ENCODE assay signal across 9 cellular contexts in the genomic region with DNA sequence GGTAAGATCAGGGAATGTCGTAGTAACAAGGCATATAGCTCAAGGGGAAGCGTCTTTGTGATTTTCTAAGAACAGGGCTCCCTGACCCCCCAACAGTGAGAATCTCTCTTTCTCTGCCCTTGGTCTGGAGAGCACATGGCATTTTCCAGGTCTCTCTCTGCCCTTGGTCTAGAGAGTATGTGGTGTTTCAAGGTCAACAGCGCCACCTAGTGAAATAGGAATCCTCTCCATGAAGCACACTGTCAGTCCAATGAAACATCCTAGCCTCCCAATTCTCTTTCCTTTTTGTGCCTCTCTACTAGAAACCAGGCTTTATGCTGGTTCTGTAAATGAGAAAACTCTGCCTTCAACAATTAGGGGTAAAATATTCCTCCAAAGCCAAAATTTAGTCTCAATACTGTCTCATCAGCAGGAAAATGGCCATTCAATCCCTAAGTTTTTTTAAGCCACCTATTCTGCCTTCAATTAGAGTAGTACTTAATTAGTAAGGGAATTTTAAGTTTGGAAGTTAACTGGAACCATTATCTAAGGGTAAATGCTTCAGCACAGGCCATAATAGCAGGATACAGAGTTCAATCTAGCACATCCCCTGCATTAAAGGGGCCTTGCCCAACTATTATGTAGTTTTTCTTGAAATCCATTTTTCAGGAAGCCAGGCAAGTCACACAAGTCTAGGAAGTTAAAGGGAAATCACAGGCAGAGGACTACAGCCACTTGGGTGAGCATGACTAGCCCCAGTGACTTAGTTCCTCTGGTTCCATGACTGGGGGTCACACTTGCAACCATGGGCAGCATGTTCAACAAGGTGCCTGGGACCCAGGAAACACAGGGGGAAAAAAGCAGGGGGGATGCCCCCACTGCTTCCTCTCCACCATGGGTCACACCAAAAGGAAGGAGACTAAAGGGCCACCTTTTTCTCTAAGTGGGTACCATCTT. TPM values are rescaled to one million over a fixed set of nuclear protein-coding genes. Genes with fewer than 3 reads are reported as not detected.
A peak's percentile ranks its signal among the peaks of the same experiment; 100 is the strongest.
DNase-seq lines count a peak whose midpoint lies in the region; ATAC-seq and TF ChIP-seq lines count a peak whose summit lies in the region.
"Had no signal": no experiment of that assay in that cellular context is flagged by ENCODE, and none has a peak within 500 bp of the region (broad histone marks: within the 10 kb centered on the region; RNA-seq: fewer than 3 reads in every experiment).

No MANE protein-coding gene starts in this region.

- CTCF ChIA-PET in activated CD8-positive, alpha-beta memory T cell treated with anti-CD3 and anti-CD28 coated beads, Interleukin-2, amount 10 ng/mL, durations not matched to agents 7 days and 5 days (lab: Charles Lee) = interaction anchor here (1.1 to 2.2 kb wide), 3 partner anchors 11 to 13 kb away, joined by 4 to 7 read pairs (median 4); a partner anchor contains a TSS
- CTCF ChIA-PET in WTC11 (lab: Charles Lee) = interaction anchor here (1.2 to 1.6 kb wide), 2 partner anchors 17 to 33 kb away, joined by 3 read pairs; no protein-coding TSS in a partner anchor

- H3K4me1 Mint-ChIP-seq in activated CD8-positive, alpha-beta memory T cell treated with anti-CD3 and anti-CD28 coated beads, Interleukin-2, amount 10 ng/mL, durations not matched to agents 7 days and 5 days = no peaks in the 10 kb centered on the region
- peaks cover 2% of the 10 kb centered on the region for H3K4me1 Mint-ChIP-seq in WTC11

- H3K9me3 Mint-ChIP-seq in activated CD8-positive, alpha-beta memory T cell treated with anti-CD3 and anti-CD28 coated beads, Interleukin-2, amount 10 ng/mL, durations not matched to agents 7 days and 5 days (ENCODE audit: low read depth) = peaks cover 3% of the 10 kb centered on the region
- peaks cover 41% of the 10 kb centered on the region for H3K9me3 Mint-ChIP-seq in WTC11

- H3K4me3 ChIP-seq in fibroblast of villous mesenchyme (ENCODE audit: low read depth, low read length) (no peak overlapping the region), retinal pigment epithelial cell (ENCODE audit: low read length) (no peak overlapping the region)

- POLR2A ChIA-PET in WTC11 (lab: Charles Lee) = no interaction called here

- DNase-seq in activated CD8-positive, alpha-beta memory T cell treated with anti-CD3 and anti-CD28 coated beads, Interleukin-2, amount 10 ng/mL, durations not matched to agents 7 days and 5 days = peak; percentile 52
- DNase-seq in activated CD8-positive, alpha-beta memory T cell treated with anti-CD3 and anti-CD28 coated beads, Interleukin-2, amount 50 U/mL, for 4 hours = no peak
- DNase-seq in NCI-H2171 treated with DMSO at 0.1 percent for 48 hours (lab: John Stamatoyannopoulos, UW) (peak; percentile 53), WTC11 (ENCODE audit: low spot score) (peak; percentile 51), fibroblast of villous mesenchyme (ENCODE audit: low read depth) (peak; percentile 77), retinal pigment epithelial cell (ENCODE audit: low read depth) (no peak), putamen (ENCODE audit: low spot score) (no peak)

- ATAC-seq in activated CD8-positive, alpha-beta memory T cell treated with anti-CD3 and anti-CD28 coated beads, Interleukin-2, amount 10 ng/mL, durations not matched to agents 7 days and 5 days = no peak
- peak; percentile 99 for ATAC-seq in WTC11
- no peak for ATAC-seq in HG03196 (IDR thresholded peaks at IDR 0.05; ENCODE audit: unreplicated experiment)

- H3K36me3 Mint-ChIP-seq in activated CD8-positive, alpha-beta memory T cell treated with anti-CD3 and anti-CD28 coated beads, Interleukin-2, amount 10 ng/mL, durations not matched to agents 7 days and 5 days = peaks cover 43% of the 10 kb centered on the region
- H3K36me3 Mint-ChIP-seq in WTC11 = peaks cover 47% of the 10 kb centered on the region

- H3K4me3 Mint-ChIP-seq in activated CD8-positive, alpha-beta memory T cell treated with anti-CD3 and anti-CD28 coated beads, Interleukin-2, amount 10 ng/mL, durations not matched to agents 7 days and 5 days = no peak overlapping the region
- H3K4me3 Mint-ChIP-seq in WTC11 = no peak overlapping the region
- H3K4me3 Mint-ChIP-seq: dendritic cell treated with granulocyte-macrophage colony-stimulating factor and Interleukin-4, amounts not matched to agents 40 ng/mL and 50 ng/mL, for 4 days had no signal

- no peaks in the 10 kb centered on the region for H3K27me3 Mint-ChIP-seq in activated CD8-positive, alpha-beta memory T cell treated with anti-CD3 and anti-CD28 coated beads, Interleukin-2, amount 10 ng/mL, durations not matched to agents 7 days and 5 days
- H3K27me3 Mint-ChIP-seq in WTC11 (ENCODE audit: low read depth) = no peaks in the 10 kb centered on the region; the same call in 1 of the 2 replicates
- H3K27me3 Mint-ChIP-seq: dendritic cell treated with granulocyte-macrophage colony-stimulating factor and Interleukin-4, amounts not matched to agents 40 ng/mL and 50 ng/mL, for 4 days had no signal

- H3K27ac Mint-ChIP-seq in activated CD8-positive, alpha-beta memory T cell treated with anti-CD3 and anti-CD28 coated beads, Interleukin-2, amount 10 ng/mL, durations not matched to agents 7 days and 5 days = no peak overlapping the region
- H3K27ac Mint-ChIP-seq in WTC11 = no peak overlapping the region

- TF ChIP-seq CTCF in WTC11 (IDR thresholded peaks at IDR 0.05) (peak; percentile 66), fibroblast of villous mesenchyme (IDR thresholded peaks at IDR 0.05; ENCODE audit: insufficient read depth, low read depth, low read length) (peak; percentile 74), retinal pigment epithelial cell (conservative IDR thresholded peaks at IDR 0.05; ENCODE audit: low read depth, low read length) (peak; percentile 63)

TF ChIP-seq in WTC11, 78 proteins besides CTCF, POLR2A, EP300 and RAD21:
- TF ChIP-seq, protein P1, sequence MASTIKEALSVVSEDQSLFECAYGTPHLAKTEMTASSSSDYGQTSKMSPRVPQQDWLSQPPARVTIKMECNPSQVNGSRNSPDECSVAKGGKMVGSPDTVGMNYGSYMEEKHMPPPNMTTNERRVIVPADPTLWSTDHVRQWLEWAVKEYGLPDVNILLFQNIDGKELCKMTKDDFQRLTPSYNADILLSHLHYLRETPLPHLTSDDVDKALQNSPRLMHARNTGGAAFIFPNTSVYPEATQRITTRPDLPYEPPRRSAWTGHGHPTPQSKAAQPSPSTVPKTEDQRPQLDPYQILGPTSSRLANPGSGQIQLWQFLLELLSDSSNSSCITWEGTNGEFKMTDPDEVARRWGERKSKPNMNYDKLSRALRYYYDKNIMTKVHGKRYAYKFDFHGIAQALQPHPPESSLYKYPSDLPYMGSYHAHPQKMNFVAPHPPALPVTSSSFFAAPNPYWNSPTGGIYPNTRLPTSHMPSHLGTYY (CRISPR knock-in tag; IDR thresholded peaks at IDR 0.05) = no peak
- TF ChIP-seq, protein P2, sequence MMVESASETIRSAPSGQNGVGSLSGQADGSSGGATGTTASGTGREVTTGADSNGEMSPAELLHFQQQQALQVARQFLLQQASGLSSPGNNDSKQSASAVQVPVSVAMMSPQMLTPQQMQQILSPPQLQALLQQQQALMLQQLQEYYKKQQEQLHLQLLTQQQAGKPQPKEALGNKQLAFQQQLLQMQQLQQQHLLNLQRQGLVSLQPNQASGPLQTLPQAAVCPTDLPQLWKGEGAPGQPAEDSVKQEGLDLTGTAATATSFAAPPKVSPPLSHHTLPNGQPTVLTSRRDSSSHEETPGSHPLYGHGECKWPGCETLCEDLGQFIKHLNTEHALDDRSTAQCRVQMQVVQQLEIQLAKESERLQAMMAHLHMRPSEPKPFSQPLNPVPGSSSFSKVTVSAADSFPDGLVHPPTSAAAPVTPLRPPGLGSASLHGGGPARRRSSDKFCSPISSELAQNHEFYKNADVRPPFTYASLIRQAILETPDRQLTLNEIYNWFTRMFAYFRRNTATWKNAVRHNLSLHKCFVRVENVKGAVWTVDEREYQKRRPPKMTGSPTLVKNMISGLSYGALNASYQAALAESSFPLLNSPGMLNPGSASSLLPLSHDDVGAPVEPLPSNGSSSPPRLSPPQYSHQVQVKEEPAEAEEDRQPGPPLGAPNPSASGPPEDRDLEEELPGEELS (CRISPR knock-in tag; IDR thresholded peaks at IDR 0.05) = no peak
- TF ChIP-seq, protein P3, sequence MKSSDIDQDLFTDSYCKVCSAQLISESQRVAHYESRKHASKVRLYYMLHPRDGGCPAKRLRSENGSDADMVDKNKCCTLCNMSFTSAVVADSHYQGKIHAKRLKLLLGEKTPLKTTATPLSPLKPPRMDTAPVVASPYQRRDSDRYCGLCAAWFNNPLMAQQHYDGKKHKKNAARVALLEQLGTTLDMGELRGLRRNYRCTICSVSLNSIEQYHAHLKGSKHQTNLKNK (CRISPR knock-in tag; IDR thresholded peaks at IDR 0.05) = no peak
TF ChIP-seq in WTC11: peak in this region for 0.

RNA-seq across cellular contexts. Expression of a gene that starts 12.4 kb away (rescaled TPM):
- 10 to 100 TPM; 65.8 to 78.3 TPM for total RNA-seq in activated CD8-positive, alpha-beta memory T cell treated with anti-CD3 and anti-CD28 coated beads, Interleukin-2, amount 10 ng/mL, durations not matched to agents 7 days and 5 days
- total RNA-seq in WTC11 (2021) = 64.1 to 71.4 TPM (median 68.9 TPM) in 3 replicates
- total RNA-seq in fibroblast of villous mesenchyme = 31.5 and 31.9 TPM in 2 replicates

RNA-seq across cellular contexts. Expression of a gene that starts 39.0 kb away (rescaled TPM):
- 10 to 100 TPM; 15.2 to 22.3 TPM for total RNA-seq in activated CD8-positive, alpha-beta memory T cell treated with anti-CD3 and anti-CD28 coated beads, Interleukin-2, amount 10 ng/mL, durations not matched to agents 7 days and 5 days
- total RNA-seq in WTC11 (2021) = 28.7 to 32.5 TPM (median 32.1 TPM) in 3 replicates
- 11.7 and 24.5 TPM in 2 replicates for total RNA-seq in fibroblast of villous mesenchyme

RNA-seq across cellular contexts. Expression of a gene that starts 44.2 kb away (rescaled TPM):
- 1,000 to 10,000 TPM; 1,233 to 1,399 TPM for total RNA-seq in activated CD8-positive, alpha-beta memory T cell treated with anti-CD3 and anti-CD28 coated beads, Interleukin-2, amount 10 ng/mL, durations not matched to agents 7 days and 5 days
- total RNA-seq in WTC11 (2021) = 2,395 to 2,803 TPM (median 2,637 TPM) in 3 replicates
- total RNA-seq in fibroblast of villous mesenchyme = 1,385 and 1,725 TPM in 2 replicates

Comparison
In these comparisons a context has a peak if more than half of its experiments do, and no peak if none do; other contexts are left out.
1. DNase-seq: peak in activated CD8-positive, alpha-beta memory T cell treated with anti-CD3 and anti-CD28 coated beads, Interleukin-2, amount 10 ng/mL, durations not matched to agents 7 days and 5 days (single experiment), NCI-H2171 treated with DMSO at 0.1 percent for 48 hours (single experiment), WTC11 (single experiment) and fibroblast of villous mesenchyme (single experiment); none in activated CD8-positive, alpha-beta memory T cell treated with anti-CD3 and anti-CD28 coated beads, Interleukin-2, amount 50 U/mL, for 4 hours (single experiment), retinal pigment epithelial cell (single experiment) and putamen (single experiment).
2. Peak in every context shown above with its lines, with median percentiles within 50 percentile points of each other: CTCF ChIP-seq.